ENCODE assay signal across 12 cellular contexts in the genomic region with DNA sequence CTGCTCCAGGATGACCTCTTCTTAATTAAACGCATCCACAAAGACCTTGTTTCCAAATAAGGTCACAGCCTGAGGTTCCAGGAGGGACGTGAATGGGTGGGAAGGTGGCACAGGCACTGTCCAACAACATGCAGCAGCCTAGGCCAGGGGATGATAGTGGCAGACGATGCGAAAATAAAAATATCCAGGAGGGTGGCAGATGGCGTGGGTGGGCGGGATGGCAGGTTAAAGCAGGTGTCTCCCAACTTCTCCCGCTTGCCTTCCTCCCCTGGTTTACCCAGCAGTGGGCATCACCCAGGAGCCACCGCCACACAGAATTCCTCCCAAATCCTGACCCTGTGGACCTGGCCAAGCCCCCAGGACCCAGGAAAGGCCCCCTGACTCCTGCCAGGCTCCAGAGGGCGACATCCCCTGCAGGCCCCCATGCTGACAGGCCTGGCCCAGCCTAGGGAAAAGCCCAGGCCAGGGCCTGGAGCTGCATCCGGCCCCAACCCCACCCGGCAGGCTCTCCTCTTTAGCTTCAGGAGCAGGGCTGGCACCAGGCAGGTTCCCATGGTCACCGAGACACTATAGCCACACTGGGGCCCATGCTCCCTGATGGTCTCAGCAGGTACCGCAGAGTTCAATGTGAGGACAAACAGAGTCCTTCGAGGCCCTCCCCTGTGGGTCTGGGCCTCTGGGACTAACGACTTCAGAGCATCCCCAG. TPM values are rescaled to one million over a fixed set of nuclear protein-coding genes. Genes with fewer than 3 reads are reported as not detected.
DNase-seq lines count a peak whose midpoint lies in the region; ATAC-seq and TF ChIP-seq lines count a peak whose summit lies in the region.
"Had no signal": no experiment of that assay in that cellular context is flagged by ENCODE, and none has a peak within 500 bp of the region (broad histone marks: within the 10 kb centered on the region; RNA-seq: fewer than 3 reads in every experiment).

No MANE protein-coding gene starts in this region.

- H3K27me3 ChIP-seq in mesenchymal stem cell (ENCODE audit: control insufficient read depth in 1 of 2, insufficient read depth in 1 of 2, low read length in 2 of 2) (no peaks in the 10 kb centered on the region), upper lobe of left lung (no peaks in the 10 kb centered on the region)
- H3K27me3 ChIP-seq: breast epithelium had no signal

- H2BK5ac ChIP-seq in mesenchymal stem cell (ENCODE audit: low read depth, low read length, poor library complexity, severe bottlenecking) = no peak overlapping the region

- no peak overlapping the region for H3K14ac ChIP-seq in mesenchymal stem cell (ENCODE audit: low read length in 2 of 2)

- TF ChIP-seq EP300 in upper lobe of left lung (IDR thresholded peaks at IDR 0.05) = no peak

- H3K4me3 ChIP-seq in mesenchymal stem cell (ENCODE audit: insufficient read depth in 1 of 2, low read depth in 1 of 2, low read length in 2 of 2) (no peak overlapping the region), upper lobe of left lung (no peak overlapping the region)
- H3K4me3 ChIP-seq: breast epithelium had no signal

- H2BK12ac ChIP-seq in mesenchymal stem cell (ENCODE audit: low read length in 2 of 2) = peak overlapping the region in 1 of 2 experiments; percentile 60

- TF ChIP-seq CTCF in upper lobe of left lung (IDR thresholded peaks at IDR 0.05) = no peak

- H3K9ac ChIP-seq in mesenchymal stem cell (ENCODE audit: low read length) = no peak overlapping the region
- H3K9ac ChIP-seq: KMS-11 had no signal

- H3K4me1 ChIP-seq in mesenchymal stem cell (ENCODE audit: control insufficient read depth, insufficient read depth, low read depth, low read length) (peaks cover 64% of the 10 kb centered on the region), upper lobe of left lung (peaks cover 59 to 67% (median 66%) of the 10 kb centered on the region in 4 donors)

- H3K36me3 ChIP-seq in mesenchymal stem cell (ENCODE audit: control insufficient read depth in 1 of 2, insufficient read depth in 2 of 2, low read depth in 1 of 2, low read length in 2 of 2) = peaks cover 0 to 55% of the 10 kb centered on the region in 2 experiments
- peaks cover 0 to 3% (median 0%) of the 10 kb centered on the region in 4 donors for H3K36me3 ChIP-seq in upper lobe of left lung
- H3K36me3 ChIP-seq: breast epithelium had no signal

- peak overlapping the region; percentile 54 for H4K91ac ChIP-seq in mesenchymal stem cell (ENCODE audit: low read length)

- peaks cover 1% of the 10 kb centered on the region for H3K79me1 ChIP-seq in mesenchymal stem cell (replicated peaks; ENCODE audit: low read length, poor library complexity, severe bottlenecking)

- H3K4ac ChIP-seq in mesenchymal stem cell (ENCODE audit: low read depth in 1 of 2, low read length in 2 of 2) = peak overlapping the region in 1 of 2 experiments; percentile 20

- no peak for TF ChIP-seq POLR2A in upper lobe of left lung (IDR thresholded peaks at IDR 0.05)

- H3K4me2 ChIP-seq in mesenchymal stem cell (ENCODE audit: low read length, poor library complexity, severe bottlenecking) = no peak overlapping the region
- H3K4me2 ChIP-seq: KMS-11 had no signal

- ATAC-seq in upper lobe of left lung (ENCODE audit: low FRiP score in 2 of 2) (no peak), GM19397 (IDR thresholded peaks at IDR 0.05; ENCODE audit: unreplicated experiment) (no peak)
- ATAC-seq: naive thymus-derived CD8-positive, alpha-beta T cell had no signal

- no peak overlapping the region for H4K8ac ChIP-seq in mesenchymal stem cell (ENCODE audit: low read length)

- no peaks in the 10 kb centered on the region for H3K9me3 ChIP-seq in mesenchymal stem cell (ENCODE audit: control insufficient read depth, low read length)
- H3K9me3 ChIP-seq in upper lobe of left lung = no peaks in the 10 kb centered on the region
- H3K9me3 ChIP-seq: breast epithelium had no signal

- peak overlapping the region in 1 of 2 experiments; percentile 76 for H3K18ac ChIP-seq in mesenchymal stem cell (ENCODE audit: low read depth in 1 of 2, low read length in 2 of 2)

- H2AK5ac ChIP-seq in mesenchymal stem cell (ENCODE audit: low read length, severe bottlenecking) = no peak overlapping the region

- no peak overlapping the region for H2BK15ac ChIP-seq in mesenchymal stem cell (ENCODE audit: low read depth, poor library complexity, severe bottlenecking)

- H3K23ac ChIP-seq in mesenchymal stem cell (ENCODE audit: low read length in 2 of 2) = no peak overlapping the region

- DNase-seq in NCI-H1694 treated with DMSO at 0.1 percent for 48 hours (lab: John Stamatoyannopoulos, UW) (peak; percentile 25), NCI-H1694 (lab: John Stamatoyannopoulos, UW) (no peak), mesenchymal stem cell (no peak), upper lobe of left lung (no peak), RPMI8226 (no peak)
- no peak for DNase-seq in activated CD4-positive, alpha-beta T cell treated with anti-CD3 and anti-CD28 coated beads for 4 hours
- DNase-seq: naive thymus-derived CD8-positive, alpha-beta T cell; stimulated activated CD4-positive, alpha-beta T cell treated with anti-CD3 and anti-CD28 coated beads, Interleukin-1b, Interleukin-23, amount 100 ng/mL, for 48 hours had no signal

- peak overlapping the region; percentile 71 for H3K27ac ChIP-seq in angular gyrus (ENCODE audit: low read depth, low read length)
- H3K27ac ChIP-seq in mesenchymal stem cell (ENCODE audit: low read length, poor library complexity, severe bottlenecking) = no peak overlapping the region
- H3K27ac ChIP-seq in upper lobe of left lung = peak overlapping the region in 3 of 4 donors; percentile 2 to 35 (median 13)
- H3K27ac ChIP-seq: KMS-11 had no signal

- H2BK120ac ChIP-seq in mesenchymal stem cell (ENCODE audit: low read depth, low read length) = no peak overlapping the region

- 79% methylated on average over 15 of the region's 15 CpGs for WGBS in mesenchymal stem cell
- 77 to 83% methylated on average over 13 to 14 of the region's 15 CpGs for WGBS in upper lobe of left lung, 2 donors

- H2AFZ ChIP-seq in mesenchymal stem cell (ENCODE audit: low read depth, low read length) = no peak overlapping the region

RNA-seq across cellular contexts. Expression of gene NCOR2, which starts 9.7 kb away (rescaled TPM):
- 120 TPM for polyA plus RNA-seq in mesenchymal stem cell (2013, experiment 1 of 2)
- polyA plus RNA-seq in mesenchymal stem cell (2013, experiment 2 of 2) = 113 TPM
- 100 to 1,000 TPM; 188 to 603 (median 373) TPM for total RNA-seq in upper lobe of left lung
